ENCODE assay signal across 23 cellular contexts in the genomic region with DNA sequence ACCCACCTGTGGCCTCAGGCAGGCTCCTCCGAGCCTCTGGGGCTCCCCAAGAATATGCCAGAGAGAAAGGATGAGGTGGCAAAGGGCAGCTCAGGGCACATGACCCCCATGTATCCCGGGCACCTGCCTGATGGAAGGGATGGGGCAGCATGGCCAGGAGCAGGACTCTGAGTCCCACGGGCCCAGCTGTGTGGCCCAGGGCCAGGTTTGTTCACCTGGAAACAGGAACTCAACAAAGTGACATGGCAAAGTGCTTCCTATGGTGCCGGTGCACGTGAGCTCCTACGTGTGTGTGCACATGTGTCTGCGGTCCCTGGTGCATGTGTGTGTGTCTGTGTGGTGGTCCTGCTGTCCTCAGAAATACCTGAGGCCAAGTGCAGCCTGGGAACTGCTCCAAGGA. TPM values are rescaled to one million over a fixed set of nuclear protein-coding genes. Genes with fewer than 3 reads are reported as not detected.
A peak's percentile ranks its signal among the peaks of the same experiment; 100 is the strongest.
DNase-seq lines count a peak whose midpoint lies in the region; TF ChIP-seq lines count a peak whose summit lies in the region.
"Had no signal": no experiment of that assay in that cellular context is flagged by ENCODE, and none has a peak within 500 bp of the region (broad histone marks: within the 10 kb centered on the region; RNA-seq: fewer than 3 reads in every experiment).

No MANE protein-coding gene starts in this region.

- 90 to 94% methylated on average over 6 to 7 of the region's 7 CpGs for WGBS in endodermal cell (ENCODE audit: insufficient coverage in 1 of 2, insufficient read length in 1 of 2), 2 experiments

- H3K9me3 Mint-ChIP-seq in endodermal cell = no peaks in the 10 kb centered on the region
- H3K9me3 Mint-ChIP-seq: activated naive CD8-positive, alpha-beta T cell treated with anti-CD3 and anti-CD28 coated beads, Interleukin-2, amount 10 ng/mL, durations not matched to agents 7 days and 5 days; CD4-positive, CD25-positive, alpha-beta regulatory T cell; dendritic cell treated with granulocyte-macrophage colony-stimulating factor and Interleukin-4, amounts not matched to agents 40 ng/mL and 50 ng/mL, for 4 days had no signal

- H3K4me1 Mint-ChIP-seq in endodermal cell = peaks cover 15% of the 10 kb centered on the region
- H3K4me1 Mint-ChIP-seq: activated naive CD8-positive, alpha-beta T cell treated with anti-CD3 and anti-CD28 coated beads, Interleukin-2, amount 10 ng/mL, durations not matched to agents 7 days and 5 days; CD4-positive, CD25-positive, alpha-beta regulatory T cell had no signal

- H3K9ac ChIP-seq in endodermal cell (ENCODE audit: extremely low read depth, low read length, poor library complexity, severe bottlenecking) = no peak overlapping the region
- H3K9ac ChIP-seq: KMS-11 had no signal

- no peaks in the 10 kb centered on the region for H3K27me3 Mint-ChIP-seq in endodermal cell (ENCODE audit: insufficient read depth)
- H3K27me3 Mint-ChIP-seq: activated naive CD8-positive, alpha-beta T cell treated with anti-CD3 and anti-CD28 coated beads, Interleukin-2, amount 10 ng/mL, durations not matched to agents 7 days and 5 days; CD4-positive, CD25-positive, alpha-beta regulatory T cell; dendritic cell treated with granulocyte-macrophage colony-stimulating factor and Interleukin-4, amounts not matched to agents 40 ng/mL and 50 ng/mL, for 4 days had no signal

- TF ChIP-seq CTCF in endodermal cell (conservative IDR thresholded peaks at IDR 0.05) = no peak

- H3K36me3 ChIP-seq in endodermal cell (ENCODE audit: control insufficient read depth, insufficient read depth, low read length) = no peaks in the 10 kb centered on the region
- H3K36me3 ChIP-seq: thyroid gland had no signal

- H3K4me3 ChIP-seq in endodermal cell (ENCODE audit: low read length) = no peak overlapping the region
- H3K4me3 ChIP-seq: PC-9, thyroid gland had no signal

- H3K9me3 ChIP-seq in endodermal cell (ENCODE audit: control insufficient read depth, low read length) = no peaks in the 10 kb centered on the region
- H3K9me3 ChIP-seq: thyroid gland had no signal

- H3K27me3 ChIP-seq in endodermal cell (ENCODE audit: control insufficient read depth, insufficient read depth, low read length, poor library complexity, severe bottlenecking) = no peaks in the 10 kb centered on the region
- H3K27me3 ChIP-seq: foreskin keratinocyte, thyroid gland had no signal

- peak; percentile 51 for DNase-seq in NCI-H2029 (lab: John Stamatoyannopoulos, UW)
- no peak for DNase-seq in NCI-H2029 treated with DMSO at 0.1 percent for 48 hours (lab: John Stamatoyannopoulos, UW)
- DNase-seq in NCI-H345 treated with DMSO at 0.1 percent for 48 hours (lab: John Stamatoyannopoulos, UW; ENCODE audit: unreplicated experiment) = peak; percentile 22
- DNase-seq in endodermal cell = no peak
- no peak for DNase-seq in hepatic stellate cell (ENCODE audit: low spot score)
- DNase-seq in islet precursor cell = no peak
- no peak for DNase-seq in caudate nucleus (lab: John Stamatoyannopoulos, UW)
- DNase-seq: activated CD4-positive, CD25-positive, alpha-beta regulatory T cell treated with anti-CD3 and anti-CD28 coated beads, Interleukin-2, amount 50 U/mL, for 72 hours; activated naive CD8-positive, alpha-beta T cell treated with anti-CD3 and anti-CD28 coated beads, Interleukin-2, amount 10 ng/mL, durations not matched to agents 7 days and 5 days; CD4-positive, CD25-positive, alpha-beta regulatory T cell; foreskin keratinocyte; left cardiac atrium; midbrain; NCI-H1048; nucleus accumbens; PC-9; T1000; thyroid gland had no signal

- H3K4me1 ChIP-seq in endodermal cell (ENCODE audit: control insufficient read depth, insufficient read depth, low read length) = peaks cover 8% of the 10 kb centered on the region
- H3K4me1 ChIP-seq: thyroid gland had no signal

- no peaks in the 10 kb centered on the region for H3K36me3 Mint-ChIP-seq in endodermal cell (ENCODE audit: low read depth)
- H3K36me3 Mint-ChIP-seq: activated naive CD8-positive, alpha-beta T cell treated with anti-CD3 and anti-CD28 coated beads, Interleukin-2, amount 10 ng/mL, durations not matched to agents 7 days and 5 days had no signal

- no peak overlapping the region for H3K4me3 Mint-ChIP-seq in endodermal cell
- H3K4me3 Mint-ChIP-seq: activated naive CD8-positive, alpha-beta T cell treated with anti-CD3 and anti-CD28 coated beads, Interleukin-2, amount 10 ng/mL, durations not matched to agents 7 days and 5 days; CD4-positive, CD25-positive, alpha-beta regulatory T cell; dendritic cell treated with granulocyte-macrophage colony-stimulating factor and Interleukin-4, amounts not matched to agents 40 ng/mL and 50 ng/mL, for 4 days had no signal

- peak overlapping the region; percentile 96 for H3K27ac ChIP-seq in endodermal cell (ENCODE audit: low read depth, low read length)
- peak overlapping the region; percentile 27 for H3K27ac ChIP-seq in temporal lobe (ENCODE audit: low read depth, low read length)
- no peak overlapping the region for H3K27ac ChIP-seq in caudate nucleus (ENCODE audit: low read depth, low read length)
- H3K27ac ChIP-seq: epithelial cell of prostate, foreskin keratinocyte, KMS-11, PC-9, thyroid gland had no signal

- no peak overlapping the region for H3K27ac Mint-ChIP-seq in endodermal cell
- H3K27ac Mint-ChIP-seq: activated naive CD8-positive, alpha-beta T cell treated with anti-CD3 and anti-CD28 coated beads, Interleukin-2, amount 10 ng/mL, durations not matched to agents 7 days and 5 days; CD4-positive, CD25-positive, alpha-beta regulatory T cell; dendritic cell treated with granulocyte-macrophage colony-stimulating factor and Interleukin-4, amounts not matched to agents 40 ng/mL and 50 ng/mL, for 4 days had no signal

RNA-seq across cellular contexts. Expression of gene GPR153, which starts 9.5 kb away (rescaled TPM):
- total RNA-seq in endodermal cell (1 to 10 TPM; 2.4 to 2.8 TPM), temporal lobe (18.4 TPM)
- 25.3 TPM for polyA plus RNA-seq in endodermal cell (2013, experiment 1 of 2)
- 23.1 TPM for polyA plus RNA-seq in endodermal cell (2013, experiment 2 of 2)
- polyA plus RNA-seq: CD4-positive, CD25-positive, alpha-beta regulatory T cell had no signal

RNA-seq across cellular contexts. Expression of gene HES3, which starts 26.5 kb away (rescaled TPM):
- total RNA-seq in endodermal cell = 1 to 10 TPM in 1 of 2 donors, not detected in 1; 2.7 TPM
- polyA plus RNA-seq in endodermal cell (2013, experiment 1 of 2) = 6.6 TPM
- 2.8 TPM for polyA plus RNA-seq in endodermal cell (2013, experiment 2 of 2)
- not detected for total RNA-seq in temporal lobe
- total RNA-seq: activated naive CD8-positive, alpha-beta T cell treated with anti-CD3 and anti-CD28 coated beads, Interleukin-2, amount 10 ng/mL, durations not matched to agents 7 days and 5 days; CD4-positive, CD25-positive, alpha-beta regulatory T cell; foreskin keratinocyte; left cardiac atrium; NCI-H460; PC-9; thyroid gland had no signal
- polyA plus RNA-seq: CD4-positive, CD25-positive, alpha-beta regulatory T cell; foreskin keratinocyte had no signal

RNA-seq across cellular contexts. Expression of gene ICMT, which starts 34.7 kb away (rescaled TPM):
- total RNA-seq in endodermal cell (10 to 100 TPM; 75.9 to 80.3 TPM), temporal lobe (15.0 TPM)
- polyA plus RNA-seq in endodermal cell (2013, experiment 1 of 2) = 54.4 TPM
- polyA plus RNA-seq in endodermal cell (2013, experiment 2 of 2) = 52.1 TPM

Comparison
In these comparisons a context has a peak if more than half of its experiments do, and no peak if none do; other contexts are left out.
1. DNase-seq: peak in NCI-H2029 (single experiment) and NCI-H345 treated with DMSO at 0.1 percent for 48 hours (single experiment); none in NCI-H2029 treated with DMSO at 0.1 percent for 48 hours (single experiment), endodermal cell (single experiment), hepatic stellate cell (single experiment), islet precursor cell (single experiment) and caudate nucleus (0 of 61).